Comparison of ENCODE assay signal across 15 cellular contexts in the genomic region with DNA sequence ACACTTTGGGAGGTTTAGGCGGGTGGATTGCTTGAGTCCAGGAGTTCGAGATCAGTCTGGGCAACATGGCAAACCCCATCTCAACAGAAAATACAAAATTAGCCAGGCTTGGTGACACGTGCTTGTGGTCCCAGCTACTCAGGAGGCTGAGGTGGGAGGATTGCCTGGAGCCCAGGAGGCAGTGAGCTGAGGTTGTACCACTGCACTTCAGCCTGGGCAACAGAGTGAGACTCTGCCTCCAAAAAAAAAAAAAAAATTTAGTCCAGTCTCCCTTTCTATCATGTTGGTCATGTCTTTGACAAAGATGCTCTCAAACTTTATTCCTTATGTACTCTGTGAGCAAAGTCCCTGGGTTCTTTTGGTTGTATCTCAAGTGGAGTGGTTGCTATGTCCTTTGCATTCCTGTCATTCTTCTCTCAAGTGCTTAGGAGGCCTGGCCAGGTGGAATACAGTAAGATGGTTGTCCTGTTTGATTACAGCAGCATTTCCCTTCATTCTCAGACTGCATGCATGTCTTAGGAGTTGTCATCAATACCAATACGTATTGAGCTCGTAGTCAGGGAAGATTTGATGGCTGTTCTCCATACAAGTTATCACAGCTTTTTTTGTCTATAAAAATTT.
DNase-seq lines count a peak whose midpoint lies in the region; ATAC-seq, FAIRE-seq and TF ChIP-seq lines count a peak whose summit lies in the region.
"Had no signal": no experiment of that assay in that cellular context is flagged by ENCODE, and none has a peak within 500 bp of the region (broad histone marks: within the 10 kb centered on the region; RNA-seq: fewer than 3 reads in every experiment).

No MANE protein-coding gene starts in this region.

- H3K9me3 Mint-ChIP-seq in astrocyte (ENCODE audit: unreplicated experiment): no peaks in the 10 kb centered on the region
- H3K9me3 Mint-ChIP-seq: activated T-helper 2 cell treated with anti-CD3 and anti-CD28 coated beads, Interferon-gamma antibody, Interleukin-2, Interleukin-4, amounts not matched to agents 10 μg/mL and 5 μg/mL and 100 μg/mL, durations not matched to agents 14 hours and 24 hours and 36 hours had no signal

- H3K4me2 ChIP-seq in HepG2 (ENCODE audit: low read depth, low read length): no peak overlapping the region
- H3K4me2 ChIP-seq in astrocyte (ENCODE audit: low read length): no peak overlapping the region

- no peak overlapping the region for H3K4me3 ChIP-seq in HepG2 (replicated peaks in 1 of 3; ENCODE audit: insufficient read depth in 1 of 3, low read depth in 2 of 3, low read length in 3 of 3)
- H3K4me3 ChIP-seq in right lobe of liver: no peak overlapping the region
- H3K4me3 ChIP-seq in astrocyte (ENCODE audit: insufficient read depth, low read depth, low read length): no peak overlapping the region

- H3K27ac ChIP-seq in HepG2 (ENCODE audit: extremely low read length, insufficient read depth, low read length) (no peak overlapping the region), right lobe of liver (no peak overlapping the region), astrocyte (ENCODE audit: low read depth, low read length) (no peak overlapping the region)

- H4K20me1 ChIP-seq in HepG2 (ENCODE audit: insufficient read depth, low read length) (peaks cover 13% of the 10 kb centered on the region; the same call in 1 of the 2 replicates), astrocyte (ENCODE audit: insufficient read depth, low read length) (no peaks in the 10 kb centered on the region)

- no peak for TF ChIP-seq RAD21 in HepG2 (CRISPR knock-in tag; IDR thresholded peaks at IDR 0.05)

- no peaks in the 10 kb centered on the region for H3K27me3 Mint-ChIP-seq in astrocyte (ENCODE audit: low read depth, unreplicated experiment)

- intact Hi-C loops in HepG2 (cut with micrococcal nuclease; ENCODE audit: unreplicated experiment) (no loop called here), right lobe of liver (cut with DNase I) (no loop called here)

- CTCF ChIA-PET in HepG2 (lab: Yijun Ruan, JAX; ENCODE audit: low intra/inter-chr PET ratio, low total read pairs): no interaction called here

- in situ Hi-C loops in HepG2 (cut with HindIII; ENCODE audit: extremely low pct_ligation_motif_present, low pct_unique_long_range_greater_than_20kb): no loop called here

- H2AFZ ChIP-seq in HepG2 (ENCODE audit: low read length): no peak overlapping the region
- no peak overlapping the region for H2AFZ ChIP-seq in astrocyte (ENCODE audit: low read depth, low read length)

- peaks cover 26% of the 10 kb centered on the region for H3K4me1 Mint-ChIP-seq in astrocyte (ENCODE audit: low read depth, unreplicated experiment)

- no TSS peak for BruUV-seq in HepG2 (replicated peaks; lab: Mats Ljungman, UMichigan)

- FAIRE-seq in HepG2 (lab: Jason Lieb, UNC) (no peak), astrocyte (lab: Jason Lieb, UNC) (no peak), urothelium cell line (lab: Jason Lieb, UNC) (no peak)

- DNase-seq in HepG2 (ENCODE audit: low spot score) (peak; percentile 20), right lobe of liver (no peak), astrocyte (ENCODE audit: low read depth) (peak; percentile 45), kidney tubule cell (ENCODE audit: low spot score) (peak; percentile 61), urothelium cell line (ENCODE audit: low spot score) (peak; percentile 13)
- DNase-seq: activated CD4-positive, CD25-positive, alpha-beta regulatory T cell; cerebellar nuclear complex; foreskin melanocyte; KG1; midbrain; NCI-H1048 had no signal

- H3K9me3 ChIP-seq in HepG2 (ENCODE audit: low read length) (no peaks in the 10 kb centered on the region), right lobe of liver (no peaks in the 10 kb centered on the region), astrocyte (ENCODE audit: insufficient read depth, low read depth, low read length) (no peaks in the 10 kb centered on the region)

- peaks cover 1 to 11% of the 10 kb centered on the region in 2 experiments; a peak in 4 of 5 replicates for H3K36me3 ChIP-seq in HepG2 (replicated peaks in 1 of 2; ENCODE audit: control insufficient read depth in 1 of 2, insufficient read depth in 2 of 2, low read length in 2 of 2)
- H3K36me3 ChIP-seq in right lobe of liver: no peaks in the 10 kb centered on the region
- H3K36me3 ChIP-seq in astrocyte (ENCODE audit: insufficient read depth, low read length): peaks cover 4% of the 10 kb centered on the region

- no peaks in the 10 kb centered on the region for H3K36me3 Mint-ChIP-seq in astrocyte (ENCODE audit: low read depth, unreplicated experiment)

- H3K4me3 Mint-ChIP-seq in astrocyte (ENCODE audit: unreplicated experiment): no peak overlapping the region

- TF ChIP-seq EP300 in HepG2 (IDR thresholded peaks at IDR 0.05; ENCODE audit: low read depth in 2 of 2, low read length in 2 of 2) (no peak), HepG2 (CRISPR knock-in tag; IDR thresholded peaks at IDR 0.05; ENCODE audit: borderline replicate concordance) (no peak)

- 97% methylated on average over 5 of the region's 5 CpGs for WGBS in HepG2 (ENCODE audit: low lambda C conversion rate)
- 88% methylated on average over 3 of the region's 5 CpGs for WGBS in right lobe of liver (ENCODE audit: insufficient coverage, low coverage, low lambda C conversion rate, missing lambda C conversion rate)

- TF ChIP-seq POLR2A in HepG2 (IDR thresholded peaks at IDR 0.05; ENCODE audit: insufficient read depth in 1 of 2, low read depth in 2 of 2, low read length in 2 of 2): no peak
- TF ChIP-seq POLR2A in right lobe of liver (IDR thresholded peaks at IDR 0.05): no peak

- no peak for TF ChIP-seq CTCF in HepG2 (CRISPR knock-in tag; IDR thresholded peaks at IDR 0.05)
- no peak for TF ChIP-seq CTCF in right lobe of liver (IDR thresholded peaks at IDR 0.05)
- TF ChIP-seq CTCF in astrocyte (IDR thresholded peaks at IDR 0.05; ENCODE audit: insufficient read depth, low read depth, low read length): no peak

- H3K4me1 ChIP-seq in HepG2 (ENCODE audit: insufficient read depth, low read length): peaks cover 19% of the 10 kb centered on the region
- H3K4me1 ChIP-seq in right lobe of liver: no peaks in the 10 kb centered on the region
- H3K4me1 ChIP-seq in astrocyte (ENCODE audit: insufficient read depth, low read length): peaks cover 17% of the 10 kb centered on the region

- H3K27ac Mint-ChIP-seq in astrocyte (ENCODE audit: unreplicated experiment): no peak overlapping the region
- H3K27ac Mint-ChIP-seq: activated T-helper 2 cell treated with anti-CD3 and anti-CD28 coated beads, Interferon-gamma antibody, Interleukin-2, Interleukin-4, amounts not matched to agents 10 μg/mL and 5 μg/mL and 100 μg/mL, durations not matched to agents 14 hours and 24 hours and 36 hours had no signal

- H3K79me2 ChIP-seq in HepG2 (ENCODE audit: insufficient read depth, low read length) (no peaks in the 10 kb centered on the region), astrocyte (ENCODE audit: insufficient read depth, low read length) (peaks cover 14% of the 10 kb centered on the region)

- ATAC-seq in HepG2 (no peak), right lobe of liver (no peak), HG02763 (IDR thresholded peaks at IDR 0.05; ENCODE audit: unreplicated experiment) (no peak), GM18867 (IDR thresholded peaks at IDR 0.05; ENCODE audit: unreplicated experiment) (no peak), HG03139 (IDR thresholded peaks at IDR 0.05; ENCODE audit: unreplicated experiment) (no peak)

- POLR2A ChIA-PET in HepG2 (lab: Yijun Ruan, JAX): no interaction called here

- no peaks in the 10 kb centered on the region for H3K27me3 ChIP-seq in HepG2 (ENCODE audit: control insufficient read depth in 1 of 2, insufficient read depth in 2 of 2, low read length in 2 of 2)
- H3K27me3 ChIP-seq in right lobe of liver: no peaks in the 10 kb centered on the region
- no peaks in the 10 kb centered on the region for H3K27me3 ChIP-seq in astrocyte (ENCODE audit: insufficient read depth, low read length)

- H3K9ac ChIP-seq in HepG2 (ENCODE audit: insufficient read depth, low read depth, low read length) (no peak overlapping the region), astrocyte (ENCODE audit: low read length) (no peak overlapping the region)

TF ChIP-seq in HepG2, 621 proteins besides CTCF, POLR2A, EP300 and RAD21:
- no peak for TF ChIP-seq PITX1 (CRISPR knock-in tag; IDR thresholded peaks at IDR 0.05)
- peak; percentile 73 for TF ChIP-seq TEAD3 (CRISPR knock-in tag; optimal IDR thresholded peaks at IDR 0.05; ENCODE audit: borderline replicate concordance)
- no peak for TF ChIP-seq MED1 (CRISPR knock-in tag; IDR thresholded peaks at IDR 0.05)
- TF ChIP-seq FOSL2 (CRISPR knock-in tag; IDR thresholded peaks at IDR 0.05): no peak

Comparison
In these comparisons a context has a peak if more than half of its experiments do, and no peak if none do; other contexts are left out.
1. DNase-seq: peak in HepG2 (single experiment), astrocyte (single experiment), kidney tubule cell (single experiment) and urothelium cell line (single experiment); none in right lobe of liver (0 of 3).